Comparison of ENCODE assay signal across 22 cellular contexts in genomic region chr7:16702433-16702832, GRCh38. TPM values are rescaled to one million over a fixed set of nuclear protein-coding genes. Genes with fewer than 3 reads are reported as not detected.
DNase-seq lines count a peak whose midpoint lies in the region; ATAC-seq, FAIRE-seq and TF ChIP-seq lines count a peak whose summit lies in the region.
"Had no signal": no experiment of that assay in that cellular context is flagged by ENCODE, and none has a peak within 500 bp of the region (broad histone marks: within the 10 kb centered on the region; RNA-seq: fewer than 3 reads in every experiment).

No MANE protein-coding gene starts in this region.

- no peak overlapping the region for H3K4me3 Mint-ChIP-seq in astrocyte (ENCODE audit: unreplicated experiment)
- H3K4me3 Mint-ChIP-seq: H9, type B pancreatic cell had no signal

- H3K27ac Mint-ChIP-seq in astrocyte (ENCODE audit: unreplicated experiment), result no peak overlapping the region
- H3K27ac Mint-ChIP-seq: H9, type B pancreatic cell had no signal

- no peaks in the 10 kb centered on the region for H3K27me3 ChIP-seq in Loucy (ENCODE audit: insufficient read depth, low read length, poor library complexity, severe bottlenecking)
- no peaks in the 10 kb centered on the region for H3K27me3 ChIP-seq in astrocyte (ENCODE audit: insufficient read depth, low read length)
- no peaks in the 10 kb centered on the region for H3K27me3 ChIP-seq in aorta (ENCODE audit: control insufficient read depth in 1 of 2, insufficient read depth in 2 of 2, low read length in 1 of 2)
- H3K27me3 ChIP-seq in suprapubic skin, result no peaks in the 10 kb centered on the region
- H3K27me3 ChIP-seq: neutrophil, spleen, stomach had no signal

- H3K27me3 Mint-ChIP-seq in astrocyte (ENCODE audit: low read depth, unreplicated experiment), result no peaks in the 10 kb centered on the region
- H3K27me3 Mint-ChIP-seq: type B pancreatic cell had no signal

- DNase-seq in astrocyte (ENCODE audit: low read depth) (no peak), left kidney (ENCODE audit: low read depth, low spot score) (peak; percentile 23), GM10248 (ENCODE audit: extremely low spot score) (no peak), DMS79 (lab: John Stamatoyannopoulos, UW) (no peak), aorta (no peak), suprapubic skin (ENCODE audit: low spot score in 2 of 2) (no peak)
- DNase-seq: activated effector memory CD4-positive, alpha-beta T cell treated with anti-CD3 and anti-CD28 coated beads, Interleukin-2, amount 50 U/mL, for 16 hours; dermis blood vessel endothelial cell; DND-41; foreskin melanocyte; H9; NCI-H1105 treated with DMSO at 0.1 percent for 48 hours; NCI-H2081 treated with DMSO at 0.1 percent for 48 hours; NCI-H510A treated with DMSO at 0.1 percent for 48 hours; SHP77; spleen; stomach had no signal

- peaks cover 16% of the 10 kb centered on the region for H3K36me3 Mint-ChIP-seq in astrocyte (ENCODE audit: low read depth, unreplicated experiment)

- TF ChIP-seq POLR2A in suprapubic skin (IDR thresholded peaks at IDR 0.05), result no peak

- CTCF ChIA-PET in GM10248 (lab: Yijun Ruan, JAX), result interaction anchor here (1.4 kb wide), 1 partner anchor 15 kb away, joined by 5 read pairs; no protein-coding TSS in a partner anchor

- H3K4me1 ChIP-seq in Loucy (ENCODE audit: insufficient read depth, low read length, poor library complexity, severe bottlenecking), result no peaks in the 10 kb centered on the region
- H3K4me1 ChIP-seq in astrocyte (ENCODE audit: insufficient read depth, low read length), result peaks cover 9% of the 10 kb centered on the region
- peaks cover 4 to 5% of the 10 kb centered on the region in 2 donors for H3K4me1 ChIP-seq in aorta (ENCODE audit: control insufficient read depth in 1 of 2, insufficient read depth in 2 of 2, low read length in 2 of 2)
- no peaks in the 10 kb centered on the region for H3K4me1 ChIP-seq in suprapubic skin
- H3K4me1 ChIP-seq: spleen, stomach had no signal

- H3K9me3 ChIP-seq in Loucy (ENCODE audit: insufficient read depth, low read depth, low read length), result no peaks in the 10 kb centered on the region
- H3K9me3 ChIP-seq in astrocyte (ENCODE audit: insufficient read depth, low read depth, low read length), result no peaks in the 10 kb centered on the region
- no peaks in the 10 kb centered on the region for H3K9me3 ChIP-seq in aorta (ENCODE audit: control insufficient read depth, low read length)
- no peaks in the 10 kb centered on the region for H3K9me3 ChIP-seq in suprapubic skin
- H3K9me3 ChIP-seq: neutrophil, spleen, stomach had no signal

- H3K9me2 ChIP-seq in Loucy (replicated peaks; ENCODE audit: low read depth, low read length), result no peaks in the 10 kb centered on the region

- H3K27ac ChIP-seq in C4-2B (no peak overlapping the region), astrocyte (ENCODE audit: low read depth, low read length) (no peak overlapping the region), aorta (ENCODE audit: low read depth in 1 of 2, low read length in 2 of 2) (no peak overlapping the region), suprapubic skin (no peak overlapping the region)
- H3K27ac ChIP-seq: neutrophil, spleen, stomach had no signal

- peaks cover 80% of the 10 kb centered on the region; the same call in 1 of the 2 replicates for H3K36me3 ChIP-seq in Loucy (ENCODE audit: insufficient read depth, low read length)
- H3K36me3 ChIP-seq in astrocyte (ENCODE audit: insufficient read depth, low read length), result peaks cover 49% of the 10 kb centered on the region
- H3K36me3 ChIP-seq in aorta (ENCODE audit: control insufficient read depth in 1 of 2, insufficient read depth in 2 of 2, low read length in 1 of 2), result no peaks in the 10 kb centered on the region
- H3K36me3 ChIP-seq in suprapubic skin, result peaks cover 67% of the 10 kb centered on the region

- no peaks in the 10 kb centered on the region for H4K20me1 ChIP-seq in Loucy (ENCODE audit: insufficient read depth, low read length, poor library complexity, severe bottlenecking)
- no peaks in the 10 kb centered on the region for H4K20me1 ChIP-seq in astrocyte (ENCODE audit: insufficient read depth, low read length)

- no peak for ATAC-seq in aorta (ENCODE audit: low FRiP score)

- FAIRE-seq in astrocyte (lab: Jason Lieb, UNC), result peak; percentile 56
- FAIRE-seq: HTR-8/SVneo had no signal

- no peak overlapping the region for H3K9ac ChIP-seq in Loucy (ENCODE audit: low read depth, low read length, poor library complexity, severe bottlenecking)
- no peak overlapping the region for H3K9ac ChIP-seq in astrocyte (ENCODE audit: low read length)

- H3K4me1 Mint-ChIP-seq in astrocyte (ENCODE audit: low read depth, unreplicated experiment), result peaks cover 4% of the 10 kb centered on the region
- H3K4me1 Mint-ChIP-seq: H9 had no signal

- POLR2A ChIA-PET in GM10248 (lab: Yijun Ruan, JAX), result no interaction called here

- no peaks in the 10 kb centered on the region for H3F3A ChIP-seq in Loucy (ENCODE audit: low read depth)

- H3K79me2 ChIP-seq in Loucy (ENCODE audit: insufficient read depth, low read length), result no peaks in the 10 kb centered on the region
- H3K79me2 ChIP-seq in astrocyte (ENCODE audit: insufficient read depth, low read length), result no peaks in the 10 kb centered on the region

- TF ChIP-seq EP300 in suprapubic skin (IDR thresholded peaks at IDR 0.05), result no peak

- intact Hi-C loops in aorta (cut with DNase I), result no loop called here

- H3K4me2 ChIP-seq in Loucy (ENCODE audit: low read depth, low read length, poor library complexity, severe bottlenecking) (no peak overlapping the region), astrocyte (ENCODE audit: low read length) (no peak overlapping the region)

- H2AFZ ChIP-seq in Loucy (ENCODE audit: low read length) (no peak overlapping the region), astrocyte (ENCODE audit: low read depth, low read length) (no peak overlapping the region)

- peak; percentile 27 for TF ChIP-seq CTCF in C4-2B (conservative IDR thresholded peaks at IDR 0.05)
- peak; percentile 37 for TF ChIP-seq CTCF in Loucy (conservative IDR thresholded peaks at IDR 0.05; ENCODE audit: low read length)
- TF ChIP-seq CTCF in astrocyte (IDR thresholded peaks at IDR 0.05; ENCODE audit: insufficient read depth, low read depth, low read length), result no peak
- no peak for TF ChIP-seq CTCF in GM10248 (IDR thresholded peaks at IDR 0.05; ENCODE audit: control extremely low read depth, extremely low read depth, low read depth, missing control alignments)
- TF ChIP-seq CTCF in suprapubic skin (IDR thresholded peaks at IDR 0.05), result no peak

- H3K9me3 Mint-ChIP-seq in astrocyte (ENCODE audit: unreplicated experiment), result no peaks in the 10 kb centered on the region
- H3K9me3 Mint-ChIP-seq: H9, type B pancreatic cell had no signal

- H3K4me3 ChIP-seq in Loucy (ENCODE audit: low read length, poor library complexity, severe bottlenecking) (no peak overlapping the region), astrocyte (ENCODE audit: insufficient read depth, low read depth, low read length) (no peak overlapping the region), aorta (ENCODE audit: low read length in 2 of 2) (no peak overlapping the region), suprapubic skin (no peak overlapping the region)
- H3K4me3 ChIP-seq: spleen, stomach had no signal

RNA-seq across cellular contexts. Expression of gene TSPAN13, which starts 51.1 kb away (rescaled TPM):
- total RNA-seq in astrocyte (56.0 and 57.0 TPM in 2 replicates), aorta (10 to 100 TPM in 1 of 2 donors, 1 to 10 TPM in 1; 8.5 to 20.9 TPM), suprapubic skin (10 to 100 TPM in 3 of 4 donors, 1 to 10 TPM in 1; 6.9 to 17.2 (median 12.4) TPM)
- 1 to 10 TPM; 1.5 to 7.9 TPM for polyA plus RNA-seq in aorta

RNA-seq across cellular contexts. Expression of gene BZW2, which starts 56.5 kb away (rescaled TPM):
- total RNA-seq in astrocyte, result 83.4 and 84.9 TPM in 2 replicates
- total RNA-seq in aorta, result 10 to 100 TPM; 31.1 to 32.8 TPM
- polyA plus RNA-seq in aorta, result 10 to 100 TPM in 1 of 2 donors, 1 to 10 TPM in 1; 9.0 to 14.5 TPM
- 10 to 100 TPM; 60.5 to 97.9 (median 84.4) TPM for total RNA-seq in suprapubic skin

RNA-seq across cellular contexts. Expression of gene ANKMY2, which starts 56.9 kb away (rescaled TPM):
- total RNA-seq in astrocyte, result 21.9 and 25.0 TPM in 2 replicates
- 10 to 100 TPM; 13.5 to 22.5 TPM for total RNA-seq in aorta
- 10 to 100 TPM in 1 of 2 donors, 1 to 10 TPM in 1; 9.4 to 12.3 TPM for polyA plus RNA-seq in aorta
- 10 to 100 TPM in 1 of 4 donors, 1 to 10 TPM in 3; 5.2 to 16.2 (median 9.4) TPM for total RNA-seq in suprapubic skin

Comparison
In these comparisons a context has a peak if more than half of its experiments do, and no peak if none do; other contexts are left out.
1. CTCF ChIP-seq: peak in C4-2B (single experiment) and Loucy (single experiment); none in astrocyte (single experiment), GM10248 (single experiment) and suprapubic skin (0 of 2).